In the genomic region with DNA sequence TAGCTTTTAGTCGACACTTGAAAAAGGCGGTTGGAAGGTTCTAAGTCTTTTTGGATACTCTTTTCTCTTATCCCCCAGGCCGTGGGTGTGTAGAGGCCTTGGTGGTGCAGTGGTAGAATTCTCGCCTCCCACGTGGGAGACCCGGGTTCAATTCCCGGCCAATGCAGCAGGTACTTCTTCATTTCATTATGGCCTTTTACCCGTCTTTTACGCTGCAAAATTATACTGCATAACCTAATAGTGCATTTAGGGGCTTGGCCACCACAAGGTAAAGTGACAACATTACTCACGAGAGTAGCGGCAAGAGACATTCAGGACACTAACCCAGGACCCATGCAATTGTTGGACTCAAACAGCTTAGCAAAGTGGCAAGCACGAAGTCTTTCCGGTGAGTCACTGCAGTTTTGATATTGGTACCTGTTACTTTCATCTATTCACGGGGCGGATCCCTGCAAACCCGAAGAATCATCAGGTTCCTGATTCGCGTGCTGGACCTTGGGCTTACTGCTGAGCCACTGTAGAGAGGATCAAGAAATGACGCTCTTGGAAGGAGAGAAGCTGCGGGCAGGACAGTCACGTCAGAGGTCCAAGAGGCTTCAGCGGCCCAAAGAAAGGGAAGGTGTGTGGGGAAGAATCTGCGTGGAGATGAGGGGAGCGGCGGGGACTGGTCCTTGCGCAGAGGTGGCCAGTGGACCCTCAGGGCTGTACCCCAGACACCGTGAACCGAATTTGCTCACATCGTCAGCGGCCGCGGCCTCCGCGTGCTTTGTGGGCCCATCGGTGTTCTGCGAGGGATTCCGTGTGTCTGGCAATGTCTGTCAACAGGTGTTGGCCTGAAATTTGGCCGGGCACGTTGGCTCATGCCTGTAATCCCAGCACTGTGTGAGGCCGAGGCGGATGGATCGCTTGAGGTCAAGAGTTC, we compare ENCODE assay signal across 9 cellular contexts. TPM values are rescaled to one million over a fixed set of nuclear protein-coding genes. Genes with fewer than 3 reads are reported as not detected.
DNase-seq lines count a peak whose midpoint lies in the region; ATAC-seq, FAIRE-seq and TF ChIP-seq lines count a peak whose summit lies in the region.
"Had no signal": no experiment of that assay in that cellular context is flagged by ENCODE, and none has a peak within 500 bp of the region (broad histone marks: within the 10 kb centered on the region; RNA-seq: fewer than 3 reads in every experiment).

No MANE protein-coding gene starts in this region.

- H3K4me1 ChIP-seq in SJSA1 (replicated peaks), result no peaks in the 10 kb centered on the region
- H3K4me1 ChIP-seq in GM12878 (ENCODE audit: control insufficient read depth, insufficient read depth, low read length), result peaks cover 10% of the 10 kb centered on the region
- H3K4me1 ChIP-seq in mesenchymal stem cell (ENCODE audit: control insufficient read depth, insufficient read depth, low read depth, low read length), result peaks cover 4% of the 10 kb centered on the region
- H3K4me1 ChIP-seq in aorta (ENCODE audit: control insufficient read depth in 1 of 2, insufficient read depth in 2 of 2, low read length in 2 of 2), result no peaks in the 10 kb centered on the region

- no peak overlapping the region for H4K91ac ChIP-seq in mesenchymal stem cell (ENCODE audit: low read length)

- H2BK15ac ChIP-seq in mesenchymal stem cell (ENCODE audit: low read depth, poor library complexity, severe bottlenecking), result no peak overlapping the region

- ATAC-seq in GM12878 (peak; percentile 81), aorta (ENCODE audit: low FRiP score) (peak; percentile 73), GM19023 (IDR thresholded peaks at IDR 0.05; ENCODE audit: unreplicated experiment) (no peak)

- H4K8ac ChIP-seq in mesenchymal stem cell (ENCODE audit: low read length), result no peak overlapping the region

- H3K9me3 ChIP-seq in SJSA1 (replicated peaks), result no peaks in the 10 kb centered on the region
- peaks cover 5% of the 10 kb centered on the region; the same call in 2 of the 3 replicates for H3K9me3 ChIP-seq in GM12878 (replicated peaks; ENCODE audit: control insufficient read depth, insufficient read depth, low read length)
- H3K9me3 ChIP-seq in mesenchymal stem cell (ENCODE audit: control insufficient read depth, low read length), result no peaks in the 10 kb centered on the region
- H3K9me3 ChIP-seq in aorta (ENCODE audit: control insufficient read depth, low read length), result no peaks in the 10 kb centered on the region

- no peaks in the 10 kb centered on the region for H3K36me3 ChIP-seq in SJSA1
- H3K36me3 ChIP-seq in GM12878 (ENCODE audit: control insufficient read depth in 2 of 2, insufficient read depth in 2 of 2, low read length in 1 of 2), result no peaks in the 10 kb centered on the region
- H3K36me3 ChIP-seq in mesenchymal stem cell (ENCODE audit: control insufficient read depth in 1 of 2, insufficient read depth in 2 of 2, low read depth in 1 of 2, low read length in 2 of 2), result peaks cover 0 to 3% of the 10 kb centered on the region in 2 experiments
- H3K36me3 ChIP-seq in aorta (ENCODE audit: control insufficient read depth in 1 of 2, insufficient read depth in 2 of 2, low read length in 1 of 2), result no peaks in the 10 kb centered on the region

- no TSS peak for BruUV-seq in GM12878 (replicated peaks; lab: Mats Ljungman, UMichigan)

- H3K18ac ChIP-seq in mesenchymal stem cell (ENCODE audit: low read depth in 1 of 2, low read length in 2 of 2), result no peak overlapping the region

- peak; percentile 38 for DNase-seq in CD1c-positive myeloid dendritic cell (ENCODE audit: extremely low spot score)
- DNase-seq in HEK293T (ENCODE audit: extremely low spot score), result peak; percentile 10
- peak; percentile 65 to 70 for DNase-seq in SJSA1 (ENCODE audit: low read depth in 1 of 2, low spot score in 2 of 2)
- peak; percentile 42 for DNase-seq in GM12878 (ENCODE audit: low read depth, low spot score)
- DNase-seq in mesenchymal stem cell, result peak; percentile 38
- DNase-seq in aorta, result peak; percentile 60 to 88
- DNase-seq in activated gamma-delta T cell treated with Interleukin-2 at 50 U/mL for 16 hours, result no peak

- no peak overlapping the region for H3K14ac ChIP-seq in mesenchymal stem cell (ENCODE audit: low read length in 2 of 2)

- intact Hi-C loops in GM12878 (cut with micrococcal nuclease; ENCODE audit: unreplicated experiment) (no loop called here), aorta (cut with DNase I) (no loop called here)

- TF ChIP-seq CTCF in GM12878 (IDR thresholded peaks at IDR 0.05 in 2 of 3, conservative IDR thresholded peaks at IDR 0.05 in 1 of 3; ENCODE audit: control insufficient read depth in 2 of 3, extremely low read depth in 1 of 3, insufficient read depth in 1 of 3, low read depth in 3 of 3, low read length in 3 of 3), result no peak

- no peak overlapping the region for H3K23ac ChIP-seq in mesenchymal stem cell (ENCODE audit: low read length in 2 of 2)

- peaks cover 18% of the 10 kb centered on the region for H3K27me3 ChIP-seq in SJSA1 (replicated peaks)
- H3K27me3 ChIP-seq in GM12878 (replicated peaks in 1 of 2; ENCODE audit: control insufficient read depth in 2 of 2, insufficient read depth in 2 of 2, low read length in 1 of 2), result peaks cover 0 to 6% of the 10 kb centered on the region in 2 experiments; a peak in 3 of 4 replicates
- H3K27me3 ChIP-seq in mesenchymal stem cell (ENCODE audit: control insufficient read depth in 1 of 2, insufficient read depth in 1 of 2, low read length in 2 of 2), result peaks cover 23 to 52% of the 10 kb centered on the region in 2 experiments
- no peaks in the 10 kb centered on the region for H3K27me3 ChIP-seq in aorta (ENCODE audit: control insufficient read depth in 1 of 2, insufficient read depth in 2 of 2, low read length in 1 of 2)

- no peak for FAIRE-seq in GM12878 (lab: Jason Lieb, UNC)
- FAIRE-seq: colon had no signal

- H4K20me1 ChIP-seq in GM12878 (ENCODE audit: control insufficient read depth, insufficient read depth), result no peaks in the 10 kb centered on the region

- SMC1A ChIA-PET in GM12878 (lab: Charles Lee; ENCODE audit: uncharacterized antibody, unreplicated experiment), result no interaction called here

- POLR2A ChIA-PET in HEK293T (lab: Yijun Ruan, JAX), result interaction anchor here (0.6 kb wide), 1 partner anchor 178 kb away, joined by 3 read pairs; no protein-coding TSS in a partner anchor
- POLR2A ChIA-PET in GM12878 (lab: Charles Lee), result interaction anchor here (0.6 kb wide), 1 partner anchor 282 kb away, joined by 3 read pairs; no protein-coding TSS in a partner anchor

- CTCF ChIA-PET in HEK293T (lab: Yijun Ruan, JAX), result interaction anchor here (0.6 to 1.6 kb wide), 4 partner anchors 10 to 103 kb away, joined by 3 to 6 read pairs (median 4); no protein-coding TSS in a partner anchor
- CTCF ChIA-PET in GM12878 (lab: Yijun Ruan, JAX), result interaction anchor here (0.5 kb wide), 1 partner anchor 1977 kb away, joined by 4 read pairs; no protein-coding TSS in a partner anchor

- H3K9ac ChIP-seq in GM12878 (ENCODE audit: control insufficient read depth, insufficient read depth, low read length) (no peak overlapping the region), mesenchymal stem cell (ENCODE audit: low read length) (no peak overlapping the region)

- no peak overlapping the region for H3K27ac ChIP-seq in SJSA1
- no peak overlapping the region for H3K27ac ChIP-seq in GM12878 (ENCODE audit: control insufficient read depth, insufficient read depth)
- H3K27ac ChIP-seq in mesenchymal stem cell (ENCODE audit: low read length, poor library complexity, severe bottlenecking), result no peak overlapping the region
- peak overlapping the region in 1 of 2 donors; percentile 6 for H3K27ac ChIP-seq in aorta (ENCODE audit: low read depth in 1 of 2, low read length in 2 of 2)

- no peak for TF ChIP-seq EP300 in GM12878 (IDR thresholded peaks at IDR 0.05; ENCODE audit: borderline replicate concordance in 1 of 2, control insufficient read depth in 1 of 2, low read depth in 2 of 2, low read length in 2 of 2)

- in situ Hi-C loops in GM12878 (cut with MboI), result no loop called here

- 55% methylated on average over 42 of the region's 42 CpGs for WGBS in GM12878 (ENCODE audit: insufficient coverage, insufficient replicate concordance, low lambda C conversion rate, missing lambda C conversion rate)
- 88% methylated on average over 42 of the region's 42 CpGs for WGBS in mesenchymal stem cell
- WGBS in aorta, 2 donors, result 73 to 74% methylated on average over 42 of the region's 42 CpGs

- no peaks in the 10 kb centered on the region for H3K79me2 ChIP-seq in GM12878 (ENCODE audit: control insufficient read depth, insufficient read depth, low read length)

- RAD21 ChIA-PET in GM12878 (lab: Charles Lee; ENCODE audit: unreplicated experiment), result interaction anchor here (0.6 kb wide), 1 partner anchor 720 kb away, joined by 3 read pairs; no protein-coding TSS in a partner anchor

- H3K4ac ChIP-seq in mesenchymal stem cell (ENCODE audit: low read depth in 1 of 2, low read length in 2 of 2), result no peak overlapping the region

- H3K79me1 ChIP-seq in mesenchymal stem cell (replicated peaks; ENCODE audit: low read length, poor library complexity, severe bottlenecking), result no peaks in the 10 kb centered on the region

- no peak overlapping the region for H2AK5ac ChIP-seq in mesenchymal stem cell (ENCODE audit: low read length, severe bottlenecking)

- no peak for TF ChIP-seq POLR2A in GM12878 (IDR thresholded peaks at IDR 0.05; ENCODE audit: low read depth, low read length)

- no peak for TF ChIP-seq RAD21 in GM12878 (IDR thresholded peaks at IDR 0.05; ENCODE audit: insufficient read depth, low read depth, low read length)

- H3K4me2 ChIP-seq in GM12878 (ENCODE audit: control insufficient read depth, insufficient read depth), result peak overlapping the region; percentile 12
- no peak overlapping the region for H3K4me2 ChIP-seq in mesenchymal stem cell (ENCODE audit: low read length, poor library complexity, severe bottlenecking)

- H2AFZ ChIP-seq in GM12878 (ENCODE audit: control insufficient read depth, low read depth, low read length), result no peak overlapping the region
- H2AFZ ChIP-seq in mesenchymal stem cell (ENCODE audit: low read depth, low read length), result no peak overlapping the region

- no peak overlapping the region for H2BK12ac ChIP-seq in mesenchymal stem cell (ENCODE audit: low read length in 2 of 2)

- no peak overlapping the region for H3K4me3 ChIP-seq in SJSA1
- H3K4me3 ChIP-seq in GM12878, result no peak overlapping the region
- no peak overlapping the region for H3K4me3 ChIP-seq in mesenchymal stem cell (ENCODE audit: insufficient read depth in 1 of 2, low read depth in 1 of 2, low read length in 2 of 2)
- no peak overlapping the region for H3K4me3 ChIP-seq in aorta (ENCODE audit: low read length in 2 of 2)

- H2BK5ac ChIP-seq in mesenchymal stem cell (ENCODE audit: low read depth, low read length, poor library complexity, severe bottlenecking), result no peak overlapping the region

- no peak overlapping the region for H2BK120ac ChIP-seq in mesenchymal stem cell (ENCODE audit: low read depth, low read length)

RNA-seq across cellular contexts. Expression of a gene that starts 12.9 kb away (rescaled TPM):
- total RNA-seq in SJSA1 (2014; rRNA removed; shearing (Covaris generic)), result under 0.01 and 294 TPM in 2 replicates
- under 0.01 TPM in 2 replicates for total RNA-seq in GM12878 (2013; cell fraction: nucleolus; rRNA removed)
- total RNA-seq in GM12878 (2014; rRNA removed) (under 0.01 TPM in 2 replicates), GM12878 (2014; rRNA removed; fragmentation: Illumina TruSeq; extraction: Trizol) (20,946 and 25,634 TPM in 2 replicates), GM12878 (2021) (2,403 and 2,678 TPM in 2 replicates), aorta (1,000 to 10,000 TPM; 7,231 to 8,154 TPM)
- not detected for polyA plus RNA-seq in GM12878 (2011; ENCODE audit: low read depth)
- polyA plus RNA-seq in GM12878 (2011; rRNA removed) (82.4 and 113 TPM in 2 replicates), GM12878 (2014; fragmentation: Illumina TruSeq; extraction: Trizol) (not detected in 2 replicates), GM12878 (2014; fragmentation: Nextera tagmentation; extraction: Ambion mirVana) (1 to 10 TPM; 4.5 to 4.9 TPM), GM12878 (2014; rRNA removed) (not detected in 2 replicates), GM12878 (2016; fragmentation: Nextera tagmentation; extraction: Ambion mirVana) (1 to 10 TPM; 2.6 to 3.6 TPM), aorta (not detected)
- polyA plus RNA-seq in GM12878 (2011; cell fraction: cytosol; rRNA removed), result under 0.01 TPM in 1 of 2 replicates, not detected in the other
- under 0.01 TPM in 2 replicates for polyA plus RNA-seq in GM12878 (2011; cell fraction: nucleus; rRNA removed)
- 66.2 TPM in 1 of 2 replicates, not detected in the other for polyA plus RNA-seq in GM12878 (2012)
- under 0.01 and 12,429 TPM in 2 replicates for polyA minus RNA-seq in GM12878 (2011; rRNA and poly(A)+ RNA removed)
- polyA minus RNA-seq in GM12878 (2011; cell fraction: cytosol; rRNA and poly(A)+ RNA removed), result 90,580 and 95,504 TPM in 2 replicates
- polyA minus RNA-seq in GM12878 (2011; cell fraction: nucleus; rRNA and poly(A)+ RNA removed), result 67,711 and 110,374 TPM in 2 replicates
- not detected for polyA plus RNA-seq in mesenchymal stem cell (2013, experiment 1 of 2)
- polyA plus RNA-seq in mesenchymal stem cell (2013, experiment 2 of 2), result not detected
